21 cellular contexts compared by ENCODE assay signal in the genomic region with DNA sequence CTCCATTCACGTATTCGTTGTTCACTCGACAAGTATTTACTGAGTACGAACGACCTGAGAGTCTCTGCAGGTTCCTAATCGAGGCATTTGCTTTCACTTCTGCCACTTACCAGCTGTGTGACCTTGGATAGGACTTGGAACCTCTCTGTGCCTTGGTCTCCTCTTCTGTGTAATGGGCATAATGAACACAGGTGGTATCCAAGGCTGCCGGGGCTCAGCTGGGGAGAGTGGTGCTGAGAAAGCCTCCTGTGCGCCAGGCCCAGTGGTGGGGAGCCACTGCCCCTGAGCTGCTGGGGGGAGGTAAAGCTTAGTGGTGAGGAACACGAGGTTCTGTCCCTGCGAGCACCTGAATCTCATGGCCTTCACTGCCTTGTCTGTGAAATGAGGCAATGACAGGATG.
"Had no signal": no experiment of that assay in that cellular context is flagged by ENCODE, and none has a peak within 500 bp of the region (broad histone marks: within the 10 kb centered on the region; RNA-seq: fewer than 3 reads in every experiment).

No MANE protein-coding gene starts in this region.

- H3K4me2 ChIP-seq: SK-N-SH had no signal

- H3K9ac ChIP-seq: SK-N-SH had no signal

- H3K9me3 ChIP-seq: SK-N-SH had no signal

- FAIRE-seq: RCC 7860 had no signal

- DNase-seq: KBM-7, NCI-H1092, NCI-H1105 treated with DMSO at 0.1 percent for 48 hours, NCI-H1417 treated with DMSO at 0.1 percent for 48 hours, NCI-H146, NCI-H1694 treated with DMSO at 0.1 percent for 48 hours, NCI-H1930, NCI-H2081 treated with DMSO at 0.1 percent for 48 hours, NCI-H2171, NCI-H226, NCI-H446, NCI-H510A, NCI-H524 treated with DMSO at 0.1 percent for 48 hours, NCI-H69, NCI-H774, RPMI8226, SHP77, SK-N-SH, SW 1271 had no signal

- H3K27ac ChIP-seq: HL-60 had no signal
